ENCODE assay signal across 14 cellular contexts in genomic region chr6:107735906-107736635, GRCh38.
A peak's percentile ranks its signal among the peaks of the same experiment; 100 is the strongest.
DNase-seq lines count a peak whose midpoint lies in the region; ATAC-seq, FAIRE-seq and TF ChIP-seq lines count a peak whose summit lies in the region.
"Had no signal": no experiment of that assay in that cellular context is flagged by ENCODE, and none has a peak within 500 bp of the region (broad histone marks: within the 10 kb centered on the region; RNA-seq: fewer than 3 reads in every experiment).

No MANE protein-coding gene starts in this region.

- H3K36me3 ChIP-seq in BLaER1 treated with 17β-estradiol and CSF1 and Interleukin-3, amounts not matched to agents 10 nM and 100 nM: no peaks in the 10 kb centered on the region
- no peaks in the 10 kb centered on the region for H3K36me3 ChIP-seq in KMS-11 (ENCODE audit: insufficient read depth)
- no peaks in the 10 kb centered on the region for H3K36me3 ChIP-seq in pancreas

- H3K27me3 Mint-ChIP-seq in WTC11 (ENCODE audit: low read depth) (peaks cover 5% of the 10 kb centered on the region; the same call in 1 of the 2 replicates), memory B cell (no peaks in the 10 kb centered on the region)

- POLR2A ChIA-PET in WTC11 (lab: Charles Lee): no interaction called here

- H4K20me1 ChIP-seq in BLaER1 treated with 17β-estradiol and CSF1 and Interleukin-3, amounts not matched to agents 10 nM and 100 nM: no peaks in the 10 kb centered on the region
- no peaks in the 10 kb centered on the region for H4K20me1 ChIP-seq in KMS-11 (ENCODE audit: insufficient read depth)

- no peak overlapping the region for H2AFZ ChIP-seq in KMS-11 (ENCODE audit: low read depth)

- intact Hi-C loops in pancreas (cut with DNase I): no loop called here

- CTCF ChIA-PET in WTC11 (lab: Charles Lee): interaction anchor here (1.0 to 1.4 kb wide), 4 partner anchors 10 to 112 kb away, joined by 3 to 4 read pairs (median 3); no protein-coding TSS in a partner anchor

- 81 to 84% methylated on average over 11 of the region's 11 CpGs for WGBS in pancreas, 2 donors

- peak overlapping the region in 2 of 11 experiments; percentile 19 to 20; a peak in 2 of 22 replicates for H3K9ac ChIP-seq in BLaER1 treated with 17β-estradiol and CSF1 and Interleukin-3, amounts not matched to agents 10 nM and 100 nM
- no peak overlapping the region for H3K9ac ChIP-seq in KMS-11

- TF ChIP-seq CTCF in KMS-11 (conservative IDR thresholded peaks at IDR 0.05; ENCODE audit: low read depth, low read length) (no peak), WTC11 (IDR thresholded peaks at IDR 0.05) (no peak), pancreas (IDR thresholded peaks at IDR 0.05) (no peak)

- no peaks in the 10 kb centered on the region for H3K36me3 Mint-ChIP-seq in WTC11
- H3K36me3 Mint-ChIP-seq in memory B cell: peaks cover 15% of the 10 kb centered on the region

- H3K9me3 Mint-ChIP-seq in WTC11: 0 out of 2 replicates have a peak, but pooled peaks cover 3% of the 10 kb centered on the region
- no peaks in the 10 kb centered on the region for H3K9me3 Mint-ChIP-seq in memory B cell

- no peaks in the 10 kb centered on the region for H3K79me2 ChIP-seq in KMS-11 (ENCODE audit: insufficient read depth, low read depth)

- no peak overlapping the region for H3K27ac Mint-ChIP-seq in WTC11
- H3K27ac Mint-ChIP-seq in memory B cell: no peak overlapping the region

- FAIRE-seq in pancreas (lab: Jason Lieb, UNC) (no peak), urothelium cell line (lab: Jason Lieb, UNC) (no peak)
- FAIRE-seq: astrocyte, G401.6 had no signal

- H3K27ac ChIP-seq in BLaER1 treated with 17β-estradiol and CSF1 and Interleukin-3, amounts not matched to agents 10 nM and 100 nM: peak overlapping the region in 5 of 11 experiments; percentile 13 to 47 (median 37); a peak in 6 of 22 replicates
- H3K27ac ChIP-seq in KMS-11 (no peak overlapping the region), pancreas (no peak overlapping the region)
- H3K27ac ChIP-seq: foreskin keratinocyte had no signal

- peaks cover 40 to 100% (median 76%) of the 10 kb centered on the region in 10 experiments for H3K4me1 ChIP-seq in BLaER1 treated with 17β-estradiol and CSF1 and Interleukin-3, amounts not matched to agents 10 nM and 100 nM
- H3K4me1 ChIP-seq in KMS-11 (ENCODE audit: low read depth, poor library complexity, severe bottlenecking) (peaks cover 33% of the 10 kb centered on the region), pancreas (no peaks in the 10 kb centered on the region)
- H3K4me1 ChIP-seq: foreskin keratinocyte had no signal

- H3K27me3 ChIP-seq in BLaER1 treated with 17β-estradiol and CSF1 and Interleukin-3, amounts not matched to agents 10 nM and 100 nM: peaks cover 0 to 15% (median 0%) of the 10 kb centered on the region in 11 experiments; a peak in 2 of 22 replicates
- H3K27me3 ChIP-seq in KMS-11 (ENCODE audit: insufficient read depth, low read depth) (no peaks in the 10 kb centered on the region), pancreas (no peaks in the 10 kb centered on the region)

- DNase-seq in WTC11 (ENCODE audit: low spot score): no peak
- no peak for DNase-seq in memory B cell (ENCODE audit: low spot score in 2 of 2)
- no peak for DNase-seq in pancreas
- DNase-seq in urothelium cell line (ENCODE audit: low spot score): no peak
- DNase-seq: C1 segment of cervical spinal cord, dorsolateral prefrontal cortex, foreskin keratinocyte, posterior cingulate gyrus had no signal

- H3K9me3 ChIP-seq in BLaER1 treated with 17β-estradiol and CSF1 and Interleukin-3, amounts not matched to agents 10 nM and 100 nM (replicated peaks in 1 of 11): no peaks in the 10 kb centered on the region; a peak in 1 of 22 replicates
- H3K9me3 ChIP-seq in pancreas: no peaks in the 10 kb centered on the region

- peak; percentile 47 for ATAC-seq in WTC11
- ATAC-seq in memory B cell (ENCODE audit: low read depth): peak; percentile 47
- ATAC-seq in pancreas: no peak
- ATAC-seq in GM18907 (IDR thresholded peaks at IDR 0.05; ENCODE audit: unreplicated experiment): no peak
- ATAC-seq in HG02763 (IDR thresholded peaks at IDR 0.05; ENCODE audit: unreplicated experiment): no peak
- ATAC-seq: foreskin keratinocyte had no signal

- H3K4me1 Mint-ChIP-seq in WTC11 (peaks cover 28% of the 10 kb centered on the region), memory B cell (peaks cover 36% of the 10 kb centered on the region)

- H3K4me3 Mint-ChIP-seq in WTC11 (no peak overlapping the region), memory B cell (no peak overlapping the region)

- H3K4me3 ChIP-seq in BLaER1 treated with 17β-estradiol and CSF1 and Interleukin-3, amounts not matched to agents 10 nM and 100 nM: peak overlapping the region in 3 of 10 experiments; percentile 30 to 47 (median 35); a peak in 5 of 20 replicates
- H3K4me3 ChIP-seq in KMS-11 (IDR thresholded peaks at IDR 0.05; ENCODE audit: insufficient read depth, low read depth, low read length) (no peak overlapping the region), pancreas (no peak overlapping the region)
- H3K4me3 ChIP-seq: dorsolateral prefrontal cortex had no signal

- peak overlapping the region; percentile 57 to 94 (median 77) for H3K4me2 ChIP-seq in BLaER1 treated with 17β-estradiol and CSF1 and Interleukin-3, amounts not matched to agents 10 nM and 100 nM
- H3K4me2 ChIP-seq in KMS-11: peak overlapping the region; percentile 42; the same call in 1 of the 2 replicates

TF ChIP-seq in WTC11, 78 proteins besides CTCF, POLR2A, EP300 and RAD21:
- no peak for TF ChIP-seq RELA (CRISPR knock-in tag; IDR thresholded peaks at IDR 0.05; ENCODE audit: borderline replicate concordance)
TF ChIP-seq in WTC11: peak in this region for 0.

Comparison
In these comparisons a context has a peak if more than half of its experiments do, and no peak if none do; other contexts are left out.
1. ATAC-seq: peak in WTC11 (single experiment) and memory B cell (single experiment); none in pancreas (0 of 4), GM18907 (single experiment) and HG02763 (single experiment).